ENCODE assay signal across 12 cellular contexts in genomic region chr1:108551157-108551862, GRCh38. TPM values are rescaled to one million over a fixed set of nuclear protein-coding genes. Genes with fewer than 3 reads are reported as not detected.
DNase-seq lines count a peak whose midpoint lies in the region; ATAC-seq and TF ChIP-seq lines count a peak whose summit lies in the region.
"Had no signal": no experiment of that assay in that cellular context is flagged by ENCODE, and none has a peak within 500 bp of the region (broad histone marks: within the 10 kb centered on the region; RNA-seq: fewer than 3 reads in every experiment).

No MANE protein-coding gene starts in this region.

- TF ChIP-seq EP300 in esophagus muscularis mucosa (IDR thresholded peaks at IDR 0.05), result no peak

- H3K27me3 ChIP-seq in upper lobe of right lung, result no peaks in the 10 kb centered on the region
- H3K27me3 ChIP-seq in esophagus muscularis mucosa, result no peaks in the 10 kb centered on the region
- no peaks in the 10 kb centered on the region for H3K27me3 ChIP-seq in dorsolateral prefrontal cortex
- H3K27me3 ChIP-seq: upper lobe of left lung had no signal

- TF ChIP-seq POLR2A in esophagus muscularis mucosa (IDR thresholded peaks at IDR 0.05; ENCODE audit: low read depth), result no peak

- peak; percentile 75 to 77 for ATAC-seq in activated T-cell treated with anti-CD3 and anti-CD28 coated beads, Interleukin-2, amount 50 U/mL, for 4 hours
- ATAC-seq in HG02798 (IDR thresholded peaks at IDR 0.05; ENCODE audit: poor library complexity, unreplicated experiment) (peak; percentile 87), upper lobe of right lung (peak; percentile 70)
- ATAC-seq: left lobe of liver had no signal

- H3K4me1 ChIP-seq in upper lobe of right lung, result no peaks in the 10 kb centered on the region
- no peaks in the 10 kb centered on the region for H3K4me1 ChIP-seq in esophagus muscularis mucosa
- H3K4me1 ChIP-seq: upper lobe of left lung had no signal

- no peaks in the 10 kb centered on the region for H3K9me3 Mint-ChIP-seq in activated T-cell treated with anti-CD3 and anti-CD28 coated beads, Interleukin-2, amount 50 U/mL, for 4 hours

- H3K36me3 ChIP-seq in upper lobe of right lung, result no peaks in the 10 kb centered on the region
- no peaks in the 10 kb centered on the region for H3K36me3 ChIP-seq in esophagus muscularis mucosa
- H3K36me3 ChIP-seq: upper lobe of left lung had no signal

- no peak overlapping the region for H3K4me3 Mint-ChIP-seq in activated T-cell treated with anti-CD3 and anti-CD28 coated beads, Interleukin-2, amount 50 U/mL, for 4 hours

- no peaks in the 10 kb centered on the region for H3K4me1 Mint-ChIP-seq in activated T-cell treated with anti-CD3 and anti-CD28 coated beads, Interleukin-2, amount 50 U/mL, for 4 hours (ENCODE audit: low read depth)

- H3K27ac ChIP-seq in upper lobe of right lung (no peak overlapping the region), esophagus muscularis mucosa (replicated peaks in 1 of 4) (no peak overlapping the region), dorsolateral prefrontal cortex (peak overlapping the region in 3 of 59 donors; percentile 26 to 43 (median 34))
- H3K27ac ChIP-seq: epithelial cell of prostate, upper lobe of left lung had no signal

- H3K27me3 Mint-ChIP-seq in activated T-cell treated with anti-CD3 and anti-CD28 coated beads, Interleukin-2, amount 50 U/mL, for 4 hours (ENCODE audit: low read depth), result peaks cover 2% of the 10 kb centered on the region

- 84% methylated on average over 2 of the region's 2 CpGs for WGBS in esophagus muscularis mucosa

- DNase-seq in activated T-cell treated with anti-CD3 and anti-CD28 coated beads, Interleukin-2, amount 50 U/mL, for 4 hours, result no peak
- DNase-seq in activated T-cell treated with anti-CD3 and anti-CD28 coated beads for 4 hours, result no peak
- peak; percentile 95 for DNase-seq in MV-4-11 (lab: John Stamatoyannopoulos, UW)
- DNase-seq in upper lobe of right lung, result no peak
- DNase-seq in esophagus muscularis mucosa (ENCODE audit: extremely low spot score), result no peak
- DNase-seq in GM03348 (ENCODE audit: low spot score), result no peak
- DNase-seq in dorsolateral prefrontal cortex, result no peak
- DNase-seq: activated naive CD4-positive, alpha-beta T cell; upper lobe of left lung had no signal

- H3K4me3 ChIP-seq in upper lobe of right lung, result no peak overlapping the region
- H3K4me3 ChIP-seq in esophagus muscularis mucosa, result no peak overlapping the region
- H3K4me3 ChIP-seq in dorsolateral prefrontal cortex, result no peak overlapping the region
- H3K4me3 ChIP-seq: upper lobe of left lung had no signal

- TF ChIP-seq CTCF in upper lobe of right lung (IDR thresholded peaks at IDR 0.05), result no peak
- TF ChIP-seq CTCF in esophagus muscularis mucosa (IDR thresholded peaks at IDR 0.05), result no peak
- no peak for TF ChIP-seq CTCF in dorsolateral prefrontal cortex (IDR thresholded peaks at IDR 0.05 in 54 of 56, conservative IDR thresholded peaks at IDR 0.05 in 2 of 56; ENCODE audit: low read depth in 1 of 56, partially characterized antibody in 56 of 56)

- intact Hi-C loops in upper lobe of right lung (cut with DNase I) (no loop called here), esophagus muscularis mucosa (cut with DNase I) (no loop called here), dorsolateral prefrontal cortex (cut with DNase I) (no loop called here)

- H3K36me3 Mint-ChIP-seq in activated T-cell treated with anti-CD3 and anti-CD28 coated beads, Interleukin-2, amount 50 U/mL, for 4 hours (ENCODE audit: insufficient read depth), result no peaks in the 10 kb centered on the region

- no peaks in the 10 kb centered on the region for H3K9me3 ChIP-seq in upper lobe of right lung
- no peaks in the 10 kb centered on the region for H3K9me3 ChIP-seq in esophagus muscularis mucosa
- H3K9me3 ChIP-seq: upper lobe of left lung had no signal

RNA-seq across cellular contexts. Expression of gene EEIG2, which starts 8.6 kb away (rescaled TPM):
- 1 to 10 TPM; 5.1 to 7.3 (median 6.4) TPM for total RNA-seq in activated T-cell treated with anti-CD3 and anti-CD28 coated beads, Interleukin-2, amount 50 U/mL, for 4 hours
- total RNA-seq in upper lobe of right lung (12.7 TPM), esophagus muscularis mucosa (10 to 100 TPM; 11.6 to 17.2 (median 14.4) TPM), dorsolateral prefrontal cortex (10 to 100 TPM; 15.5 to 50.7 (median 31.6) TPM)
